In genomic region chr2:30230855-30231725, GRCh38 we compare ENCODE assay signal across 1 cellular context.
TF ChIP-seq lines count a peak whose summit lies in the region.

Gene LBH (plus strand): TSS chr2:30231534. CDS start chr2:30231739, 205 bp downstream.

TF ChIP-seq in K562, 482 proteins besides CTCF, POLR2A, EP300 and RAD21 (continued from another document and continues in another):
- TF ChIP-seq REST (CRISPR knock-in tag; IDR thresholded peaks at IDR 0.05; ENCODE audit: low read depth) (no peak), CBFA2T3 (IDR thresholded peaks at IDR 0.05) (no peak), XRCC5 (IDR thresholded peaks at IDR 0.05; ENCODE audit: low read depth, low read length) (no peak), PML (IDR thresholded peaks at IDR 0.05; ENCODE audit: low read length) (peak; percentile 59; the same call in 1 of the 2 replicates), SRSF9 (IDR thresholded peaks at IDR 0.05; ENCODE audit: borderline replicate concordance, low read depth, low read length) (no peak), ZBTB40 (IDR thresholded peaks at IDR 0.05) (no peak; the same call in 1 of the 2 replicates), ZBTB40 (CRISPR knock-in tag; IDR thresholded peaks at IDR 0.05) (no peak), ZNF23 (CRISPR knock-in tag; IDR thresholded peaks at IDR 0.05) (no peak), ZBTB11 (CRISPR knock-in tag; IDR thresholded peaks at IDR 0.05) (no peak), XRCC3 (IDR thresholded peaks at IDR 0.05) (no peak), E2F8 (IDR thresholded peaks at IDR 0.05; ENCODE audit: low read depth, partially characterized antibody) (no peak), LEF1 (IDR thresholded peaks at IDR 0.05) (no peak), ZNF592 (IDR thresholded peaks at IDR 0.05) (peak; percentile 46; the same call in 1 of the 2 replicates), HMG20A (CRISPR knock-in tag; conservative IDR thresholded peaks at IDR 0.05) (no peak), E4F1 (CRISPR knock-in tag; IDR thresholded peaks at IDR 0.05; ENCODE audit: borderline replicate concordance) (no peak), RNF219 (CRISPR knock-in tag; IDR thresholded peaks at IDR 0.05) (no peak), NCOA4 (IDR thresholded peaks at IDR 0.05; ENCODE audit: partially characterized antibody) (no peak)
